Comparison of ENCODE assay signal across 17 cellular contexts in the genomic region with DNA sequence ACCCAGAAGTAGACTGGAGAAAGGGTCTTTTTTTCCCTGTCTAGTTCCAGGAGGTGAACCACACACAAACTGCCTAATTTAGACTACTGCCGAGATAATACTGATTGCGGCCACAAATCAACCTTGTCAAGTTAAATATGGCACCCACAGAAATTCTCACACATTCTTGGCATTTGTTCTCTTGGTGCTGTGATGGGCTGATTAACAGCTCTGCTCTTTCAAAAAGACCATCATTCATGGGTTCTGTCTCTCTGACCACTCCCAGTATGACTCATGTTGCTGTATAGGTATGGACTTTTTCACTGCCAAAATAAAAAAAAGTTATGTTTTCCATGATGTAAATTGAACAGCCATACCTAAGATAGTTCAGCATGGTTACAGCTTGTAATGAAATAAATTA.
"Had no signal": no experiment of that assay in that cellular context is flagged by ENCODE, and none has a peak within 500 bp of the region (broad histone marks: within the 10 kb centered on the region; RNA-seq: fewer than 3 reads in every experiment).

No MANE protein-coding gene starts in this region.

- H3K27ac ChIP-seq: ascending aorta, psoas muscle, right lobe of liver, transverse colon had no signal

- H3K4me1 Mint-ChIP-seq: activated CD4-positive, alpha-beta T cell treated with anti-CD3 and anti-CD28 coated beads for 36 hours; activated CD8-positive, alpha-beta memory T cell treated with anti-CD3 and anti-CD28 coated beads, Interleukin-2, amount 10 ng/mL, durations not matched to agents 7 days and 5 days; activated naive CD8-positive, alpha-beta T cell treated with anti-CD3 and anti-CD28 coated beads, Interleukin-2, amount 50 U/mL, for 24 hours had no signal

- H3K9me3 ChIP-seq: ascending aorta, psoas muscle, right lobe of liver, transverse colon had no signal

- H3K27me3 Mint-ChIP-seq: activated CD4-positive, alpha-beta memory T cell treated with anti-CD3 and anti-CD28 coated beads for 36 hours; activated CD4-positive, alpha-beta T cell treated with anti-CD3 and anti-CD28 coated beads for 36 hours; activated CD8-positive, alpha-beta memory T cell treated with anti-CD3 and anti-CD28 coated beads, Interleukin-2, amount 10 ng/mL, durations not matched to agents 7 days and 5 days; activated naive CD8-positive, alpha-beta T cell treated with anti-CD3 and anti-CD28 coated beads, Interleukin-2, amount 50 U/mL, for 24 hours had no signal

- H3K27ac Mint-ChIP-seq: activated CD4-positive, alpha-beta memory T cell treated with anti-CD3 and anti-CD28 coated beads for 36 hours; activated CD4-positive, alpha-beta T cell treated with anti-CD3 and anti-CD28 coated beads for 36 hours; activated CD8-positive, alpha-beta memory T cell treated with anti-CD3 and anti-CD28 coated beads, Interleukin-2, amount 10 ng/mL, durations not matched to agents 7 days and 5 days; activated naive CD4-positive, alpha-beta T cell treated with anti-CD3 and anti-CD28 coated beads for 36 hours; activated naive CD8-positive, alpha-beta T cell treated with anti-CD3 and anti-CD28 coated beads, Interleukin-2, amount 50 U/mL, for 24 hours; activated T-helper 2 cell treated with anti-CD3 and anti-CD28 coated beads, Interferon-gamma antibody, Interleukin-2, Interleukin-4, amounts not matched to agents 10 μg/mL and 5 μg/mL and 100 μg/mL, durations not matched to agents 14 hours and 24 hours and 36 hours; nephron progenitor cell had no signal

- H3K4me3 ChIP-seq: ascending aorta, psoas muscle, right lobe of liver, transverse colon had no signal

- H3K4me3 Mint-ChIP-seq: activated CD4-positive, alpha-beta memory T cell treated with anti-CD3 and anti-CD28 coated beads for 36 hours; activated CD4-positive, alpha-beta T cell treated with anti-CD3 and anti-CD28 coated beads for 36 hours; activated CD8-positive, alpha-beta memory T cell treated with anti-CD3 and anti-CD28 coated beads, Interleukin-2, amount 10 ng/mL, durations not matched to agents 7 days and 5 days; activated naive CD4-positive, alpha-beta T cell treated with anti-CD3 and anti-CD28 coated beads for 36 hours; activated naive CD8-positive, alpha-beta T cell treated with anti-CD3 and anti-CD28 coated beads, Interleukin-2, amount 50 U/mL, for 24 hours; nephron progenitor cell had no signal

- H3K36me3 ChIP-seq: ascending aorta, right lobe of liver, transverse colon had no signal

- H3K27me3 ChIP-seq: ascending aorta, right lobe of liver, transverse colon had no signal

- H3K36me3 Mint-ChIP-seq: activated CD4-positive, alpha-beta memory T cell treated with anti-CD3 and anti-CD28 coated beads for 36 hours; activated CD8-positive, alpha-beta memory T cell treated with anti-CD3 and anti-CD28 coated beads, Interleukin-2, amount 10 ng/mL, durations not matched to agents 7 days and 5 days had no signal

- DNase-seq: activated CD4-positive, alpha-beta memory T cell treated with anti-CD3 and anti-CD28 coated beads for 36 hours; activated CD4-positive, alpha-beta T cell treated with anti-CD3 and anti-CD28 coated beads for 36 hours; activated CD8-positive, alpha-beta memory T cell treated with anti-CD3 and anti-CD28 coated beads, Interleukin-2, amount 10 ng/mL, durations not matched to agents 7 days and 5 days; activated naive CD4-positive, alpha-beta T cell treated with anti-CD3 and anti-CD28 coated beads for 36 hours; activated naive CD8-positive, alpha-beta T cell treated with anti-CD3 and anti-CD28 coated beads, Interleukin-2, amount 50 U/mL, for 24 hours; activated T-cell treated with anti-CD3 and anti-CD28 coated beads, Interleukin-2, amount 50 U/mL, for 1 hour; hippocampal formation; left ventricle myocardium superior; nephron progenitor cell; psoas muscle; right lobe of liver; stimulated activated naive CD8-positive, alpha-beta T cell treated with anti-CD3 and anti-CD28 coated beads, Interleukin-15, Interleukin-2, amounts not matched to agents 100 U/mL and 50 U/mL, for 24 hours; T-helper 2 cell; transverse colon had no signal

- H3K4me1 ChIP-seq: ascending aorta, psoas muscle, right lobe of liver, transverse colon had no signal

- H3K9me3 Mint-ChIP-seq: nephron progenitor cell had no signal

- ATAC-seq: activated CD4-positive, alpha-beta T cell treated with anti-CD3 and anti-CD28 coated beads for 36 hours; activated CD8-positive, alpha-beta memory T cell treated with anti-CD3 and anti-CD28 coated beads, Interleukin-2, amount 10 ng/mL, durations not matched to agents 7 days and 5 days; activated naive CD8-positive, alpha-beta T cell treated with anti-CD3 and anti-CD28 coated beads, Interleukin-2, amount 50 U/mL, for 24 hours; esophagus mucosa; left ventricle myocardium superior; psoas muscle; right lobe of liver; stimulated activated naive CD8-positive, alpha-beta T cell treated with anti-CD3 and anti-CD28 coated beads, Interleukin-15, Interleukin-2, amounts not matched to agents 100 U/mL and 50 U/mL, for 24 hours had no signal
